ENCODE assay signal across 9 cellular contexts in the genomic region with DNA sequence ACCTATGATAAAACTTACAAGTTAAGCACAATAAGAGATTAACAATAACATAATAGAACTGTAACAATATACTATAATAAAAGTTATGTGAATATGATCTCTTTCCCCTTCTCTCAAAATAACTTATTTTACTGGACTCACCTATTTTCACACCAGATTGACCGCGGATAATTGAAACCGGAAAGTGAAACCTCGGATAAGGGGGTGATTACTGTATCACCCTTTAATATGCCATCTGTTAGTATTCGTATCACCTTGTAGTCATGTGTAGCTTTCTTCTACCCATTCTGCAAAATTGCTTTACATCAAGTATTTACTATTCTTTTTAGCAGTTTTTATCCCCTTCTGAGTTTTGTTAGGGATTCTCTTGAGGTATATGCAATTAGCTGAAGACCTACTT. TPM values are rescaled to one million over a fixed set of nuclear protein-coding genes. Genes with fewer than 3 reads are reported as not detected.
A peak's percentile ranks its signal among the peaks of the same experiment; 100 is the strongest.
DNase-seq lines count a peak whose midpoint lies in the region; ATAC-seq, FAIRE-seq and TF ChIP-seq lines count a peak whose summit lies in the region.
"Had no signal": no experiment of that assay in that cellular context is flagged by ENCODE, and none has a peak within 500 bp of the region (broad histone marks: within the 10 kb centered on the region; RNA-seq: fewer than 3 reads in every experiment).

No MANE protein-coding gene starts in this region.

- H3K27me3 ChIP-seq in astrocyte (ENCODE audit: insufficient read depth, low read length): no peaks in the 10 kb centered on the region

- H3K79me2 ChIP-seq in astrocyte (ENCODE audit: insufficient read depth, low read length): peaks cover 68% of the 10 kb centered on the region

- peak overlapping the region; percentile 93 for H3K27ac ChIP-seq in astrocyte (ENCODE audit: low read depth, low read length)

- no peak for FAIRE-seq in astrocyte (lab: Jason Lieb, UNC)

- peaks cover 37% of the 10 kb centered on the region for H3K36me3 Mint-ChIP-seq in stimulated activated naive CD8-positive, alpha-beta T cell treated with anti-CD3 and anti-CD28 coated beads, Interleukin-15, Interleukin-2, amounts not matched to agents 100 ng/mL and 50 ng/mL, for 24 hours (ENCODE audit: low read depth)
- H3K36me3 Mint-ChIP-seq in astrocyte (ENCODE audit: low read depth, unreplicated experiment) (no peaks in the 10 kb centered on the region), memory B cell (peaks cover 4% of the 10 kb centered on the region)

- H3K9me3 Mint-ChIP-seq in stimulated activated naive CD8-positive, alpha-beta T cell treated with anti-CD3 and anti-CD28 coated beads, Interleukin-15, Interleukin-2, amounts not matched to agents 100 ng/mL and 50 ng/mL, for 24 hours: no peaks in the 10 kb centered on the region
- H3K9me3 Mint-ChIP-seq in astrocyte (ENCODE audit: unreplicated experiment) (no peaks in the 10 kb centered on the region), memory B cell (no peaks in the 10 kb centered on the region)

- peak overlapping the region; percentile 98 for H3K27ac Mint-ChIP-seq in stimulated activated naive CD8-positive, alpha-beta T cell treated with anti-CD3 and anti-CD28 coated beads, Interleukin-15, Interleukin-2, amounts not matched to agents 100 ng/mL and 50 ng/mL, for 24 hours
- peak overlapping the region; percentile 85 for H3K27ac Mint-ChIP-seq in astrocyte (ENCODE audit: unreplicated experiment)
- peak overlapping the region; percentile 94 for H3K27ac Mint-ChIP-seq in memory B cell

- H3K9ac ChIP-seq in astrocyte (ENCODE audit: low read length): peak overlapping the region; percentile 93

- H3K4me3 Mint-ChIP-seq in stimulated activated naive CD8-positive, alpha-beta T cell treated with anti-CD3 and anti-CD28 coated beads, Interleukin-15, Interleukin-2, amounts not matched to agents 100 ng/mL and 50 ng/mL, for 24 hours: peak overlapping the region; percentile 98
- H3K4me3 Mint-ChIP-seq in astrocyte (ENCODE audit: unreplicated experiment) (peak overlapping the region; percentile 96), memory B cell (peak overlapping the region; percentile 91)

- H3K4me1 Mint-ChIP-seq in stimulated activated naive CD8-positive, alpha-beta T cell treated with anti-CD3 and anti-CD28 coated beads, Interleukin-15, Interleukin-2, amounts not matched to agents 100 ng/mL and 50 ng/mL, for 24 hours (ENCODE audit: low read depth): peaks cover 61% of the 10 kb centered on the region
- H3K4me1 Mint-ChIP-seq in astrocyte (ENCODE audit: low read depth, unreplicated experiment) (peaks cover 19% of the 10 kb centered on the region), memory B cell (peaks cover 30% of the 10 kb centered on the region)

- peaks cover 33% of the 10 kb centered on the region for H4K20me1 ChIP-seq in astrocyte (ENCODE audit: insufficient read depth, low read length)

- H3K36me3 ChIP-seq in astrocyte (ENCODE audit: insufficient read depth, low read length): peaks cover 2% of the 10 kb centered on the region

- no peak for ATAC-seq in stimulated activated naive CD8-positive, alpha-beta T cell treated with anti-CD3 and anti-CD28 coated beads, Interleukin-15, Interleukin-2, amounts not matched to agents 100 U/mL and 50 U/mL, for 24 hours
- no peak for ATAC-seq in memory B cell (ENCODE audit: low read depth)

- H3K4me1 ChIP-seq in astrocyte (ENCODE audit: insufficient read depth, low read length): peaks cover 4% of the 10 kb centered on the region

- peak overlapping the region; percentile 84 for H3K4me3 ChIP-seq in astrocyte (ENCODE audit: insufficient read depth, low read depth, low read length)

- H3K27me3 Mint-ChIP-seq in stimulated activated naive CD8-positive, alpha-beta T cell treated with anti-CD3 and anti-CD28 coated beads, Interleukin-15, Interleukin-2, amounts not matched to agents 100 ng/mL and 50 ng/mL, for 24 hours: no peaks in the 10 kb centered on the region
- no peaks in the 10 kb centered on the region for H3K27me3 Mint-ChIP-seq in astrocyte (ENCODE audit: low read depth, unreplicated experiment)
- H3K27me3 Mint-ChIP-seq in memory B cell: no peaks in the 10 kb centered on the region

- H2AFZ ChIP-seq in astrocyte (ENCODE audit: low read depth, low read length): no peak overlapping the region

- peak overlapping the region; percentile 95 for H3K4me2 ChIP-seq in astrocyte (ENCODE audit: low read length)

- DNase-seq in stimulated activated naive CD8-positive, alpha-beta T cell treated with anti-CD3 and anti-CD28 coated beads, Interleukin-15, Interleukin-2, amounts not matched to agents 100 U/mL and 50 U/mL, for 24 hours: no peak
- DNase-seq in astrocyte (ENCODE audit: low read depth) (no peak), memory B cell (ENCODE audit: low spot score in 2 of 2) (no peak), islet precursor cell (no peak), NCI-H226 (no peak), SHP77 treated with DMSO at 0.1 percent for 48 hours (lab: John Stamatoyannopoulos, UW) (no peak), SW480 (ENCODE audit: low spot score) (no peak)
- DNase-seq: stimulated activated CD4-positive, alpha-beta T cell treated with anti-CD3 and anti-CD28 coated beads, Interleukin-4, amount 100 ng/mL, for 24 hours had no signal

- H3K9me3 ChIP-seq in astrocyte (ENCODE audit: insufficient read depth, low read depth, low read length): no peaks in the 10 kb centered on the region

- no peak for TF ChIP-seq CTCF in astrocyte (IDR thresholded peaks at IDR 0.05; ENCODE audit: insufficient read depth, low read depth, low read length)

RNA-seq across cellular contexts. Expression of gene SPCS3, which starts 1.8 kb away (rescaled TPM):
- total RNA-seq in astrocyte: 207 and 225 TPM in 2 replicates

RNA-seq across cellular contexts. Expression of gene ASB5, which starts 52.6 kb away (rescaled TPM):
- total RNA-seq in astrocyte: 0.43 and 0.65 TPM in 2 replicates
